Comparison of ENCODE assay signal across 9 cellular contexts in genomic region chr6:43926644-43927524, GRCh38.
DNase-seq lines count a peak whose midpoint lies in the region; ATAC-seq, FAIRE-seq and TF ChIP-seq lines count a peak whose summit lies in the region.
"Had no signal": no experiment of that assay in that cellular context is flagged by ENCODE, and none has a peak within 500 bp of the region (broad histone marks: within the 10 kb centered on the region; RNA-seq: fewer than 3 reads in every experiment).

No MANE protein-coding gene starts in this region.

- H3K36me3 ChIP-seq in pancreas: no peaks in the 10 kb centered on the region
- H3K36me3 ChIP-seq: breast epithelium had no signal

- H3K27ac ChIP-seq in pancreas: peak overlapping the region; percentile 59 to 84 (median 68)
- H3K27ac ChIP-seq: breast epithelium had no signal

- H3K9me3 ChIP-seq in pancreas: no peaks in the 10 kb centered on the region
- H3K9me3 ChIP-seq: breast epithelium had no signal

- peaks cover 5 to 25% (median 16%) of the 10 kb centered on the region in 3 donors for H3K4me1 ChIP-seq in pancreas
- H3K4me1 ChIP-seq: breast epithelium had no signal

- FAIRE-seq in pancreas (lab: Jason Lieb, UNC): no peak

- intact Hi-C loops in pancreas (cut with DNase I): no loop called here

- no peaks in the 10 kb centered on the region for H3K27me3 ChIP-seq in pancreas
- H3K27me3 ChIP-seq: breast epithelium had no signal

- H3K4me3 ChIP-seq in AG10803 (ENCODE audit: low read length) (no peak overlapping the region), pancreas (no peak overlapping the region)
- H3K4me3 ChIP-seq: breast epithelium had no signal

- ATAC-seq in esophagus mucosa: peak; percentile 81
- peak; percentile 80 to 87 (median 86) for ATAC-seq in pancreas
- no peak for ATAC-seq in HG02970 (IDR thresholded peaks at IDR 0.05; ENCODE audit: low FRiP score, unreplicated experiment)
- ATAC-seq in GM19452 (IDR thresholded peaks at IDR 0.05; ENCODE audit: unreplicated experiment): no peak
- no peak for ATAC-seq in GM18502 (IDR thresholded peaks at IDR 0.05; ENCODE audit: poor library complexity, unreplicated experiment)

- TF ChIP-seq CTCF in AG10803 (conservative IDR thresholded peaks at IDR 0.05; ENCODE audit: low read length) (peak; percentile 27), pancreas (IDR thresholded peaks at IDR 0.05) (no peak)

- DNase-seq in AG10803 (ENCODE audit: low read depth) (peak; percentile 98), HT1080 (ENCODE audit: low read depth) (peak; percentile 89), OCI-M1 (lab: John Stamatoyannopoulos, UW) (peak; percentile 99), pancreas (peak in 5 of 6 donors; percentile 55 to 85 (median 67))

- 39% methylated on average over 17 of the region's 17 CpGs for WGBS in pancreas, 2 donors

Comparison
In these comparisons a context has a peak if more than half of its experiments do, and no peak if none do; other contexts are left out.
1. ATAC-seq: peak in esophagus mucosa (single experiment) and pancreas (4 of 4); none in HG02970 (single experiment), GM19452 (single experiment) and GM18502 (single experiment).
2. Peak in every context shown above with its lines, with median percentiles within 50 percentile points of each other: DNase-seq.